ENCODE assay signal across 8 cellular contexts in the genomic region with DNA sequence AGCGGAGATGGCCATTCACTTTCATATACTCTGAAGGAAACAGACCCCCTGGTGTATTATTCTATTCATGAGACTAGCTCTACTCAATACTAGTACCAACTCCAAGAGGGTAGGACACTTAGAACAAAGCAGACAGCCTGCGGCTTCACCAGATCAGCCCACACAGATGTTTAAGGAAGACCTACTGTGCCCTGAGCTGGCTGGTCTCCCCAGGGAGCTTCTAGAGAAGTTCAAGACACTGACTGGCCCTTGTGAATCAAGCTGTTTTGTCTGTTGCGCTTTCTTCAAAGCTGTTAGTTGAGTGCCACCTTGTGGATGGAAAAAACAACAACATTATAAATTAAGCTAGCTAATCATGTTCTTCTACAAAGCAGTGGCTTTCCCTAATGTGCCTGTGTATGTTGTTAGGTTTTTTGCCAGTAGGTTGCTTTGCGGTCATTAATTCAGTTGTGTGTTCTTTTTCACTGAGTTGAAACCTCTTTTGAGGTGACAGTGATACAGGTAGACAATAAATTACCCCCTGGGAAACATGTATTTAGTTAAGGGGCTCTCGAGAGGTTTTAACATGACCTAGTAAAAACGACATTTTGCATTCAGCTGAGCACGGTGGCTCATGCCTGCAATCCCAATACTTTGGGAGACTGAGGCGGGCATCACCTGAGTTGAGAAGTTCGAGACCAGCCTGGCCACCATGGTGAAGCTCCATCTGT.
DNase-seq lines count a peak whose midpoint lies in the region; ATAC-seq, FAIRE-seq and TF ChIP-seq lines count a peak whose summit lies in the region.

No MANE protein-coding gene starts in this region.

- no TSS peak for BruUV-seq in OCI-LY7 (replicated peaks; lab: Mats Ljungman, UMichigan)

- no peak overlapping the region for H3K27ac ChIP-seq in OCI-LY7 (ENCODE audit: low read depth, low read length, poor library complexity, severe bottlenecking)
- no peak overlapping the region for H3K27ac ChIP-seq in tibial nerve

- H3K9me3 ChIP-seq in OCI-LY7 (ENCODE audit: low read length) (no peaks in the 10 kb centered on the region), tibial nerve (no peaks in the 10 kb centered on the region)

- H3K4me3 ChIP-seq in BJ (ENCODE audit: low read depth, low read length): no peak overlapping the region
- H3K4me3 ChIP-seq in OCI-LY7 (ENCODE audit: low read depth, low read length, poor library complexity, severe bottlenecking): no peak overlapping the region
- no peak overlapping the region for H3K4me3 ChIP-seq in tibial nerve

- 55 to 56% methylated on average over 9 of the region's 9 CpGs for WGBS in tibial nerve, 2 donors

- no peak for ATAC-seq in HG03565 (IDR thresholded peaks at IDR 0.05; ENCODE audit: unreplicated experiment)

- CTCF ChIA-PET in BJ (lab: Yijun Ruan, JAX) (interaction anchor here (0.6 to 6.4 kb wide), 41 partner anchors 8 to 1037 kb away, joined by 3 to 336 read pairs (median 4); partner anchors contain the start of gene CGNL1), OCI-LY7 (lab: Charles Lee; ENCODE audit: unreplicated experiment) (interaction anchor here (2.7 kb wide), 1 partner anchor 187 kb away, joined by 12 read pairs; no protein-coding TSS in a partner anchor)

- DNase-seq in BJ (ENCODE audit: low read depth) (no peak), GM18507 (ENCODE audit: extremely low spot score, insufficient read length, low read depth) (peak; percentile 28), LoVo (ENCODE audit: low spot score) (peak; percentile 80), OCI-LY7 (ENCODE audit: low spot score) (peak; percentile 86), cerebellar cortex (ENCODE audit: low spot score) (peak; percentile 85), left kidney (ENCODE audit: low read depth, low spot score) (peak; percentile 93), tibial nerve (ENCODE audit: low spot score in 2 of 2) (peak; percentile 32 to 54)

- H3K79me2 ChIP-seq in OCI-LY7 (ENCODE audit: insufficient read depth, low read depth, low read length): no peaks in the 10 kb centered on the region

- H2AFZ ChIP-seq in OCI-LY7 (ENCODE audit: low read length): no peak overlapping the region

- FAIRE-seq in GM18507 (lab: Jason Lieb, UNC): peak; percentile 93

- peak; percentile 51 for TF ChIP-seq CTCF in BJ (IDR thresholded peaks at IDR 0.05; ENCODE audit: insufficient read depth, low read depth, low read length)
- peak; percentile 79 for TF ChIP-seq CTCF in OCI-LY7 (conservative IDR thresholded peaks at IDR 0.05; ENCODE audit: low read length)
- TF ChIP-seq CTCF in tibial nerve (IDR thresholded peaks at IDR 0.05): peak; percentile 49 to 80 (median 52)

- peak in 1 of 2 donors; percentile 14 for TF ChIP-seq EP300 in tibial nerve (IDR thresholded peaks at IDR 0.05)

- no peak for TF ChIP-seq POLR2A in tibial nerve (IDR thresholded peaks at IDR 0.05)

- no peaks in the 10 kb centered on the region for H3K4me1 ChIP-seq in OCI-LY7 (ENCODE audit: insufficient read depth, low read length, poor library complexity, severe bottlenecking)
- H3K4me1 ChIP-seq in tibial nerve: peaks cover 0 to 4% (median 0%) of the 10 kb centered on the region in 4 donors

- intact Hi-C loops in OCI-LY7 (cut with micrococcal nuclease; ENCODE audit: unreplicated experiment): loop anchor here (1.0 to 10.0 kb wide), 2 partner anchors 187 to 1033 kb away; no protein-coding TSS in a partner anchor

- no peaks in the 10 kb centered on the region for H3K9me2 ChIP-seq in OCI-LY7 (ENCODE audit: insufficient read depth, low read length)

- H3K27me3 ChIP-seq in BJ (ENCODE audit: control insufficient read depth, insufficient read depth, low read length) (no peaks in the 10 kb centered on the region), tibial nerve (no peaks in the 10 kb centered on the region)

- POLR2A ChIA-PET in BJ (lab: Charles Lee): interaction anchor here (0.6 to 1.2 kb wide), 3 partner anchors 187 to 288 kb away, joined by 4 to 5 read pairs (median 5); no protein-coding TSS in a partner anchor
- POLR2A ChIA-PET in OCI-LY7 (lab: Charles Lee): interaction anchor here (0.6 kb wide), 1 partner anchor 154 kb away, joined by 3 read pairs; no protein-coding TSS in a partner anchor

- H4K20me1 ChIP-seq in OCI-LY7 (ENCODE audit: insufficient read depth, low read length): no peaks in the 10 kb centered on the region

- no peak overlapping the region for H3K4me2 ChIP-seq in OCI-LY7 (ENCODE audit: low read length)

- H3K36me3 ChIP-seq in BJ (ENCODE audit: control insufficient read depth, insufficient read depth, low read length): no peaks in the 10 kb centered on the region
- no peaks in the 10 kb centered on the region for H3K36me3 ChIP-seq in OCI-LY7 (ENCODE audit: insufficient read depth, low read length)
- H3K36me3 ChIP-seq in tibial nerve: no peaks in the 10 kb centered on the region
